Comparison of ENCODE assay signal across 26 cellular contexts in the genomic region with DNA sequence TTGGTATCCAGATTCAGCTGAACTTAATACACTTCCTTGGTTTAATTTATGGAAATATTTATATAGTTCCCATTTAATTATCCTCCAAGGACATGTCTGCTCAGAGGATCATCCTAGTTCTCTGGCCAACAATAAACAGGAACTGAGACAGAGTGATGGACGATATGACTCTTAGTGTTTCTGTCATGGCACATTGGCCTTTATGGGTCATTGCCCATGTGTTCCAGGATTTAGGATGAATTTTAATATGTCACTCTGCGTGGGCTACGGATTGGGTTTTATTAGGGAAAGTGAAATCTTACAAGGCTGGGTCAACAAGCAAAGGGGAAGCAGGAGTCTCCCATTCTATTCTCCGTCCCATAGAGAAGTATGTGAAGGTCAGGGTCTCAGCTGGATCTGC.
"Had no signal": no experiment of that assay in that cellular context is flagged by ENCODE, and none has a peak within 500 bp of the region (broad histone marks: within the 10 kb centered on the region; RNA-seq: fewer than 3 reads in every experiment).

No MANE protein-coding gene starts in this region.

- H3K4me1 Mint-ChIP-seq: neural progenitor cell had no signal

- H3K27ac Mint-ChIP-seq: activated CD4-positive, alpha-beta T cell treated with anti-CD3 and anti-CD28 coated beads, Interleukin-2, amount 10 ng/mL, durations not matched to agents 7 days and 5 days; activated CD8-positive, alpha-beta T cell treated with anti-CD3 and anti-CD28 coated beads for 36 hours; activated T-helper 17 cell treated with anti-CD3 and anti-CD28 coated beads, Interleukin-2, amount 50 U/mL, for 72 hours; natural killer cell; neural progenitor cell had no signal

- H3K4me3 ChIP-seq: breast epithelium, esophagus muscularis mucosa, left lung, lower lobe of right lung, neural progenitor cell, right atrium auricular region, smooth muscle cell, transverse colon had no signal

- ATAC-seq: activated CD8-positive, alpha-beta T cell treated with anti-CD3 and anti-CD28 coated beads for 36 hours; activated T-cell treated with anti-CD3 and anti-CD28 coated beads, Interleukin-2, amount 50 U/mL, for 4 hours; activated T-helper 17 cell treated with anti-CD3 and anti-CD28 coated beads, Interleukin-2, amount 50 U/mL, for 72 hours; left lung; lower lobe of right lung; natural killer cell had no signal

- H3K4me2 ChIP-seq: neural progenitor cell, smooth muscle cell had no signal

- H3K27ac ChIP-seq: breast epithelium, esophagus muscularis mucosa, neural progenitor cell, right atrium auricular region, transverse colon had no signal

- H3K4me1 ChIP-seq: breast epithelium, esophagus muscularis mucosa, lower lobe of right lung, neural progenitor cell, right atrium auricular region, transverse colon had no signal

- H3K4me3 Mint-ChIP-seq: activated CD4-positive, alpha-beta T cell treated with anti-CD3 and anti-CD28 coated beads, Interleukin-2, amount 10 ng/mL, durations not matched to agents 7 days and 5 days; activated CD8-positive, alpha-beta T cell treated with anti-CD3 and anti-CD28 coated beads for 36 hours; activated T-cell treated with anti-CD3 and anti-CD28 coated beads, Interleukin-2, amount 50 U/mL, for 4 hours; activated T-helper 17 cell treated with anti-CD3 and anti-CD28 coated beads, Interleukin-2, amount 50 U/mL, for 72 hours; natural killer cell; neural progenitor cell had no signal

- H3K36me3 Mint-ChIP-seq: natural killer cell, neural progenitor cell had no signal

- H3K9me3 Mint-ChIP-seq: activated CD4-positive, alpha-beta T cell treated with anti-CD3 and anti-CD28 coated beads, Interleukin-2, amount 10 ng/mL, durations not matched to agents 7 days and 5 days; activated CD8-positive, alpha-beta T cell treated with anti-CD3 and anti-CD28 coated beads for 36 hours; activated T-cell treated with anti-CD3 and anti-CD28 coated beads, Interleukin-2, amount 50 U/mL, for 4 hours; activated T-helper 17 cell treated with anti-CD3 and anti-CD28 coated beads, Interleukin-2, amount 50 U/mL, for 72 hours; natural killer cell had no signal

- DNase-seq: activated CD4-positive, alpha-beta T cell treated with anti-CD3 and anti-CD28 coated beads, Interleukin-2, amount 10 ng/mL, durations not matched to agents 7 days and 5 days; activated CD4-positive, CD25-positive, alpha-beta regulatory T cell treated with anti-CD3 and anti-CD28 coated beads, Interleukin-2, amount 50 U/mL, for 72 hours; activated CD8-positive, alpha-beta T cell treated with anti-CD3 and anti-CD28 coated beads for 36 hours; activated gamma-delta T cell treated with Interleukin-2 at 50 U/mL for 16 hours; activated naive CD4-positive, alpha-beta T cell treated with anti-CD3 and anti-CD28 coated beads, Interleukin-2, amount 50 U/mL, for 16 hours; activated T-cell treated with anti-CD3 and anti-CD28 coated beads, Interleukin-2, amount 50 U/mL, for 4 hours; amniotic stem cell; central memory CD4-positive, alpha-beta T cell; dermis blood vessel endothelial cell; effector CD4-positive, alpha-beta T cell; foreskin melanocyte; left lung; lower lobe of right lung; mesendoderm; natural killer cell; stimulated activated CD4-positive, alpha-beta T cell treated with anti-CD3 and anti-CD28 coated beads, Interleukin-15, amount 100 ng/mL, for 24 hours; stimulated activated CD4-positive, alpha-beta T cell treated with anti-CD3 and anti-CD28 coated beads, Interleukin-2, amount 100 ng/mL, for 24 hours; stimulated activated naive CD4-positive, alpha-beta T cell treated with Interleukin-2 at 50 U/mL for 16 hours; T-helper 9 cell; transverse colon had no signal

- H3K9ac ChIP-seq: neural progenitor cell had no signal

- H2AFZ ChIP-seq: neural progenitor cell had no signal

- H3K36me3 ChIP-seq: breast epithelium, esophagus muscularis mucosa, left lung, lower lobe of right lung, neural progenitor cell, right atrium auricular region, transverse colon had no signal

- H3K27me3 ChIP-seq: breast epithelium, neural progenitor cell, right atrium auricular region had no signal
